In genomic region chr11:118411523-118411922, GRCh38 we compare ENCODE assay signal across 22 cellular contexts.
"Had no signal": no experiment of that assay in that cellular context is flagged by ENCODE, and none has a peak within 500 bp of the region (broad histone marks: within the 10 kb centered on the region; RNA-seq: fewer than 3 reads in every experiment).

No MANE protein-coding gene starts in this region.

- H3K27me3 ChIP-seq: body of pancreas, dorsolateral prefrontal cortex, foreskin keratinocyte, tibial nerve, vagina had no signal

- H3K27ac ChIP-seq: body of pancreas, dorsolateral prefrontal cortex, epithelial cell of prostate, foreskin keratinocyte, tibial nerve, vagina had no signal

- H3K4me1 Mint-ChIP-seq: nephron progenitor cell had no signal

- H3K4me3 Mint-ChIP-seq: activated B cell treated with CpG ODN at 0.5 μM for 24 hours; activated naive CD8-positive, alpha-beta T cell treated with anti-CD3 and anti-CD28 coated beads, Interleukin-2, amount 10 ng/mL, durations not matched to agents 7 days and 5 days; endodermal cell; nephron progenitor cell had no signal

- H3K27me3 Mint-ChIP-seq: activated B cell treated with CpG ODN at 0.5 μM for 24 hours; activated naive CD8-positive, alpha-beta T cell treated with anti-CD3 and anti-CD28 coated beads, Interleukin-2, amount 10 ng/mL, durations not matched to agents 7 days and 5 days had no signal

- DNase-seq: activated B cell treated with CpG ODN at 0.5 μM for 24 hours; activated CD4-positive, alpha-beta T cell treated with anti-CD3 and anti-CD28 coated beads for 4 hours; activated naive CD4-positive, alpha-beta T cell; activated naive CD8-positive, alpha-beta T cell treated with anti-CD3 and anti-CD28 coated beads, Interleukin-2, amount 10 ng/mL, durations not matched to agents 7 days and 5 days; body of pancreas; central memory CD4-positive, alpha-beta T cell; dorsolateral prefrontal cortex; endodermal cell; foreskin keratinocyte; hypothalamus; islet precursor cell; mammary epithelial cell; midbrain; nephron progenitor cell; nucleus accumbens; posterior cingulate gyrus; stimulated activated CD8-positive, alpha-beta memory T cell treated with anti-CD3 and anti-CD28 coated beads, Interleukin-4, amount 100 ng/mL, for 48 hours; stimulated activated naive CD8-positive, alpha-beta T cell treated with anti-CD3 and anti-CD28 coated beads, Interleukin-15, Interleukin-2, amounts not matched to agents 100 U/mL and 50 U/mL, for 24 hours; substantia nigra had no signal

- H3K9me3 ChIP-seq: body of pancreas, tibial nerve, vagina had no signal

- ATAC-seq: body of pancreas; foreskin keratinocyte; stimulated activated naive CD8-positive, alpha-beta T cell treated with anti-CD3 and anti-CD28 coated beads, Interleukin-15, Interleukin-2, amounts not matched to agents 100 U/mL and 50 U/mL, for 24 hours had no signal

- H3K27ac Mint-ChIP-seq: activated B cell treated with CpG ODN at 0.5 μM for 24 hours; activated naive CD8-positive, alpha-beta T cell treated with anti-CD3 and anti-CD28 coated beads, Interleukin-2, amount 10 ng/mL, durations not matched to agents 7 days and 5 days; endodermal cell; nephron progenitor cell had no signal

- H3K9me3 Mint-ChIP-seq: activated B cell treated with CpG ODN at 0.5 μM for 24 hours; activated naive CD8-positive, alpha-beta T cell treated with anti-CD3 and anti-CD28 coated beads, Interleukin-2, amount 10 ng/mL, durations not matched to agents 7 days and 5 days; endodermal cell; nephron progenitor cell had no signal

- H3K4me3 ChIP-seq: body of pancreas, dorsolateral prefrontal cortex, tibial nerve, vagina had no signal

- H3K4me1 ChIP-seq: body of pancreas, vagina had no signal
